8 cellular contexts compared by ENCODE assay signal in genomic region chr5:14108170-14108996, GRCh38. TPM values are rescaled to one million over a fixed set of nuclear protein-coding genes. Genes with fewer than 3 reads are reported as not detected.
DNase-seq lines count a peak whose midpoint lies in the region; ATAC-seq, FAIRE-seq and TF ChIP-seq lines count a peak whose summit lies in the region.

No MANE protein-coding gene starts in this region.

- TF ChIP-seq CTCF in cardiac fibroblast (IDR thresholded peaks at IDR 0.05; ENCODE audit: low read depth, low read length) = peak; percentile 77

- no peak for DNase-seq in activated CD4-positive, CD25-positive, alpha-beta regulatory T cell treated with anti-CD3 and anti-CD28 coated beads, Interleukin-2, amount 50 U/mL, for 72 hours
- DNase-seq in HT1080 (ENCODE audit: low read depth) (peak; percentile 39), OCI-M1 (lab: John Stamatoyannopoulos, UW) (peak; percentile 48), cardiac fibroblast (ENCODE audit: low read depth in 2 of 2) (peak; percentile 89 to 96)
- peak; percentile 5 for DNase-seq in stimulated activated CD8-positive, alpha-beta memory T cell treated with anti-CD3 and anti-CD28 coated beads, Interleukin-15, amount 100 ng/mL, for 1 hour (ENCODE audit: low read depth)

- H3K4me3 ChIP-seq in cardiac fibroblast (replicated peaks in 1 of 2; ENCODE audit: low read depth in 2 of 2, low read length in 2 of 2) = no peak overlapping the region

- peak; percentile 51 for FAIRE-seq in islet of Langerhans (lab: Jason Lieb, UNC)

- ATAC-seq in activated CD4-positive, CD25-positive, alpha-beta regulatory T cell treated with anti-CD3 and anti-CD28 coated beads, Interleukin-2, amount 50 U/mL, for 24 hours = peak; percentile 18 to 24
- ATAC-seq in GM21529 (IDR thresholded peaks at IDR 0.05; ENCODE audit: unreplicated experiment) = peak; percentile 78

RNA-seq across cellular contexts. Expression of gene TRIO, which starts 34.8 kb away (rescaled TPM):
- 144 and 162 TPM in 2 replicates for total RNA-seq in HT1080 (2014; rRNA removed; shearing (Covaris generic))
- 83.4 and 89.2 TPM in 2 replicates for polyA plus RNA-seq in HT1080 (2015; cell fraction: cytosol; rRNA removed)
- 375 and 390 TPM in 2 replicates for polyA plus RNA-seq in HT1080 (2015; cell fraction: nucleus; rRNA removed)
